Comparison of ENCODE assay signal across 8 cellular contexts in genomic region chr9:127981559-127982121, GRCh38. TPM values are rescaled to one million over a fixed set of nuclear protein-coding genes. Genes with fewer than 3 reads are reported as not detected.
A peak's percentile ranks its signal among the peaks of the same experiment; 100 is the strongest.
DNase-seq lines count a peak whose midpoint lies in the region; ATAC-seq and TF ChIP-seq lines count a peak whose summit lies in the region.

No MANE protein-coding gene starts in this region.

- H3K9me3 Mint-ChIP-seq in neural progenitor cell: no peaks in the 10 kb centered on the region

- DNase-seq in NT2/D1 (ENCODE audit: low read depth, low spot score): no peak
- DNase-seq in effector memory CD4-positive, alpha-beta T cell: no peak
- no peak for DNase-seq in neural progenitor cell (ENCODE audit: low spot score)
- DNase-seq in anterior cingulate cortex (lab: John Stamatoyannopoulos, UW): no peak
- DNase-seq in COR-L47 (lab: John Stamatoyannopoulos, UW): no peak

- no peaks in the 10 kb centered on the region for H3K36me3 ChIP-seq in BLaER1
- peaks cover 3% of the 10 kb centered on the region for H3K36me3 ChIP-seq in NT2/D1 (ENCODE audit: insufficient read depth, insufficient read length, low read length)
- no peaks in the 10 kb centered on the region for H3K36me3 ChIP-seq in effector memory CD4-positive, alpha-beta T cell (ENCODE audit: control insufficient read depth, insufficient read depth, low read length)
- H3K36me3 ChIP-seq in neural progenitor cell: no peaks in the 10 kb centered on the region

- peak overlapping the region; percentile 86 for H3K4me3 Mint-ChIP-seq in neural progenitor cell

- H2AFZ ChIP-seq in neural progenitor cell (replicated peaks): no peak overlapping the region

- H3K4me1 ChIP-seq in BLaER1 (peaks cover 83% of the 10 kb centered on the region), NT2/D1 (ENCODE audit: insufficient read depth, insufficient read length) (peaks cover 17% of the 10 kb centered on the region), neural progenitor cell (peaks cover 33% of the 10 kb centered on the region)
- H3K4me1 ChIP-seq in effector memory CD4-positive, alpha-beta T cell (ENCODE audit: control insufficient read depth, insufficient read depth, low read length, poor library complexity, severe bottlenecking): peaks cover 25% of the 10 kb centered on the region

- peak overlapping the region; percentile 87 for H3K27ac ChIP-seq in BLaER1
- H3K27ac ChIP-seq in effector memory CD4-positive, alpha-beta T cell (ENCODE audit: insufficient read depth, low read length, poor library complexity, severe bottlenecking): peak overlapping the region; percentile 66
- peak overlapping the region; percentile 95 for H3K27ac ChIP-seq in neural progenitor cell

- H3K79me2 ChIP-seq in neural progenitor cell (ENCODE audit: low read depth): peaks cover 37% of the 10 kb centered on the region

- peak overlapping the region; percentile 87 for H3K9ac ChIP-seq in BLaER1
- H3K9ac ChIP-seq in NT2/D1 (ENCODE audit: insufficient read length, low read depth): peak overlapping the region; percentile 79
- H3K9ac ChIP-seq in neural progenitor cell: peak overlapping the region; percentile 9

- H3K27me3 Mint-ChIP-seq in neural progenitor cell (ENCODE audit: insufficient read depth, low read depth): peaks cover 8% of the 10 kb centered on the region

- peak overlapping the region; percentile 99 for H3K4me2 ChIP-seq in BLaER1
- H3K4me2 ChIP-seq in neural progenitor cell: peak overlapping the region; percentile 78

- H3F3A ChIP-seq in neural progenitor cell (ENCODE audit: low read depth): peaks cover 28% of the 10 kb centered on the region

- no peak for ATAC-seq in HG03378 (IDR thresholded peaks at IDR 0.05; ENCODE audit: unreplicated experiment)
- no peak for ATAC-seq in HG02623 (IDR thresholded peaks at IDR 0.05; ENCODE audit: unreplicated experiment)

- no peaks in the 10 kb centered on the region; the same call in 1 of the 2 replicates for H3K27me3 ChIP-seq in BLaER1
- H3K27me3 ChIP-seq in NT2/D1 (ENCODE audit: insufficient read depth, insufficient read length): no peaks in the 10 kb centered on the region
- no peaks in the 10 kb centered on the region for H3K27me3 ChIP-seq in effector memory CD4-positive, alpha-beta T cell (replicated peaks; ENCODE audit: control insufficient read depth, insufficient read depth, low read length, poor library complexity, severe bottlenecking)
- no peaks in the 10 kb centered on the region for H3K27me3 ChIP-seq in neural progenitor cell

- peak overlapping the region; percentile 93 for H3K4me3 ChIP-seq in BLaER1
- H3K4me3 ChIP-seq in NT2/D1 (ENCODE audit: insufficient read length, low read depth): peak overlapping the region; percentile 27
- peak overlapping the region; percentile 44 for H3K4me3 ChIP-seq in effector memory CD4-positive, alpha-beta T cell (ENCODE audit: insufficient read depth, low read depth, low read length, poor library complexity, severe bottlenecking)
- peak overlapping the region; percentile 30 for H3K4me3 ChIP-seq in neural progenitor cell

- H3K36me3 Mint-ChIP-seq in neural progenitor cell: no peaks in the 10 kb centered on the region

- H4K20me1 ChIP-seq in BLaER1 (peaks cover 39% of the 10 kb centered on the region), neural progenitor cell (ENCODE audit: low read depth) (peaks cover 36% of the 10 kb centered on the region)

- no peak for TF ChIP-seq CTCF in neural progenitor cell (IDR thresholded peaks at IDR 0.05)

- H3K4me1 Mint-ChIP-seq in neural progenitor cell: peaks cover 38% of the 10 kb centered on the region

- H3K27ac Mint-ChIP-seq in neural progenitor cell: peak overlapping the region; percentile 99

- H3K9me3 ChIP-seq in BLaER1 (no peaks in the 10 kb centered on the region), NT2/D1 (ENCODE audit: insufficient read depth, low read length) (no peaks in the 10 kb centered on the region), neural progenitor cell (ENCODE audit: low read depth) (no peaks in the 10 kb centered on the region)
- H3K9me3 ChIP-seq in effector memory CD4-positive, alpha-beta T cell (ENCODE audit: control insufficient read depth, low read length): no peaks in the 10 kb centered on the region

RNA-seq across cellular contexts. Expression of gene EEIG1, which starts 0.9 kb away (rescaled TPM):
- 8.8 and 30.8 TPM in 2 replicates for total RNA-seq in neural progenitor cell (ENCODE audit: low replicate concordance)

RNA-seq across cellular contexts. Expression of gene DPM2, which starts 44.0 kb away (rescaled TPM):
- total RNA-seq in neural progenitor cell (ENCODE audit: low replicate concordance): 9.1 and 20.5 TPM in 2 replicates

RNA-seq across cellular contexts. Expression of gene PIP5KL1, which starts 51.1 kb away (rescaled TPM):
- total RNA-seq in neural progenitor cell (ENCODE audit: low replicate concordance): 1.4 and 8.8 TPM in 2 replicates

Comparison
In these comparisons a context has a peak if more than half of its experiments do, and no peak if none do; other contexts are left out.
1. H3K4me3 ChIP-seq: peak in every context shown above with its lines; median percentile 93 in BLaER1; 44 in effector memory CD4-positive, alpha-beta T cell; 30 in neural progenitor cell; 27 in NT2/D1.
2. H3K9ac ChIP-seq: peak in every context shown above with its lines; median percentile 87 in BLaER1; 79 in NT2/D1; 9 in neural progenitor cell.